In genomic region chr18:5668087-5668715, GRCh38 we compare ENCODE assay signal across 32 cellular contexts.
"Had no signal": no experiment of that assay in that cellular context is flagged by ENCODE, and none has a peak within 500 bp of the region (broad histone marks: within the 10 kb centered on the region; RNA-seq: fewer than 3 reads in every experiment).

No MANE protein-coding gene starts in this region.

- H3K36me3 ChIP-seq: adrenal gland, cardiac muscle cell, esophagus muscularis mucosa, gastrocnemius medialis had no signal

- H3K4me3 ChIP-seq: adrenal gland, body of pancreas, cardiac muscle cell, coronary artery, dorsolateral prefrontal cortex, esophagus muscularis mucosa, gastrocnemius medialis had no signal

- H3K9me3 Mint-ChIP-seq: activated CD4-positive, alpha-beta memory T cell treated with anti-CD3 and anti-CD28 coated beads for 36 hours; activated CD4-positive, alpha-beta T cell treated with anti-CD3 and anti-CD28 coated beads, Interleukin-2, amount 10 ng/mL, durations not matched to agents 24 days and 14 days; activated naive CD4-positive, alpha-beta T cell treated with anti-CD3 and anti-CD28 coated beads for 36 hours; activated naive CD8-positive, alpha-beta T cell treated with anti-CD3 and anti-CD28 coated beads for 36 hours; activated naive CD8-positive, alpha-beta T cell treated with anti-CD3 and anti-CD28 coated beads, Interleukin-2, amount 50 U/mL, for 24 hours; activated T-helper 1 cell treated with anti-CD3 and anti-CD28 coated beads, Interleukin-12 subunit alpha, Interleukin-12 subunit beta, Interleukin-2, Interleukin-4 antibody, amounts not matched to agents 30 ng/mL and 10 ng/mL and 1 ng/mL, durations not matched to agents 14 hours and 24 hours and 36 hours; activated T-helper 2 cell treated with anti-CD3 and anti-CD28 coated beads, Interferon-gamma antibody, Interleukin-2, Interleukin-4, amounts not matched to agents 10 μg/mL and 5 μg/mL and 100 μg/mL, durations not matched to agents 14 hours and 24 hours and 36 hours; dendritic cell treated with granulocyte-macrophage colony-stimulating factor and Interleukin-4, amounts not matched to agents 40 ng/mL and 50 ng/mL, for 4 days had no signal

- H3K27me3 ChIP-seq: adrenal gland, body of pancreas, cardiac muscle cell, esophagus muscularis mucosa, foreskin keratinocyte, gastrocnemius medialis had no signal

- H3K4me1 ChIP-seq: adrenal gland, body of pancreas, esophagus muscularis mucosa, foreskin keratinocyte, gastrocnemius medialis had no signal

- H3K4me1 Mint-ChIP-seq: activated CD4-positive, alpha-beta T cell treated with anti-CD3 and anti-CD28 coated beads for 36 hours; activated CD4-positive, alpha-beta T cell treated with anti-CD3 and anti-CD28 coated beads, Interleukin-2, amount 10 ng/mL, durations not matched to agents 24 days and 14 days; activated CD8-positive, alpha-beta memory T cell treated with anti-CD3 and anti-CD28 coated beads, Interleukin-2, amount 10 ng/mL, durations not matched to agents 7 days and 5 days; activated naive CD4-positive, alpha-beta T cell treated with anti-CD3 and anti-CD28 coated beads, Interleukin-2, amount 50 U/mL, for 24 hours; activated naive CD8-positive, alpha-beta T cell treated with anti-CD3 and anti-CD28 coated beads for 36 hours; activated naive CD8-positive, alpha-beta T cell treated with anti-CD3 and anti-CD28 coated beads, Interleukin-2, amount 50 U/mL, for 24 hours had no signal

- H3K27ac ChIP-seq: adrenal gland, body of pancreas, cardiac muscle cell, coronary artery, dorsolateral prefrontal cortex, esophagus muscularis mucosa, foreskin keratinocyte, gastrocnemius medialis had no signal

- H3K36me3 Mint-ChIP-seq: activated CD4-positive, alpha-beta memory T cell treated with anti-CD3 and anti-CD28 coated beads for 36 hours; activated CD8-positive, alpha-beta memory T cell treated with anti-CD3 and anti-CD28 coated beads, Interleukin-2, amount 10 ng/mL, durations not matched to agents 7 days and 5 days; activated naive CD4-positive, alpha-beta T cell treated with anti-CD3 and anti-CD28 coated beads, Interleukin-2, amount 50 U/mL, for 24 hours; activated naive CD8-positive, alpha-beta T cell treated with anti-CD3 and anti-CD28 coated beads for 36 hours had no signal

- H3K27me3 Mint-ChIP-seq: activated CD4-positive, alpha-beta memory T cell treated with anti-CD3 and anti-CD28 coated beads for 36 hours; activated CD4-positive, alpha-beta T cell treated with anti-CD3 and anti-CD28 coated beads, Interleukin-2, amount 10 ng/mL, durations not matched to agents 24 days and 14 days; activated CD8-positive, alpha-beta memory T cell treated with anti-CD3 and anti-CD28 coated beads, Interleukin-2, amount 10 ng/mL, durations not matched to agents 7 days and 5 days; activated naive CD4-positive, alpha-beta T cell treated with anti-CD3 and anti-CD28 coated beads, Interleukin-2, amount 50 U/mL, for 24 hours; activated naive CD8-positive, alpha-beta T cell treated with anti-CD3 and anti-CD28 coated beads for 36 hours; dendritic cell treated with granulocyte-macrophage colony-stimulating factor and Interleukin-4, amounts not matched to agents 40 ng/mL and 50 ng/mL, for 4 days had no signal

- H3K4me3 Mint-ChIP-seq: activated CD4-positive, alpha-beta memory T cell treated with anti-CD3 and anti-CD28 coated beads for 36 hours; activated CD4-positive, alpha-beta T cell treated with anti-CD3 and anti-CD28 coated beads for 36 hours; activated CD4-positive, alpha-beta T cell treated with anti-CD3 and anti-CD28 coated beads, Interleukin-2, amount 10 ng/mL, durations not matched to agents 24 days and 14 days; activated CD8-positive, alpha-beta memory T cell treated with anti-CD3 and anti-CD28 coated beads, Interleukin-2, amount 10 ng/mL, durations not matched to agents 7 days and 5 days; activated CD8-positive, alpha-beta T cell treated with anti-CD3 and anti-CD28 coated beads, Interleukin-2, amount 10 ng/mL, durations not matched to agents 7 days and 5 days; activated naive CD4-positive, alpha-beta T cell treated with anti-CD3 and anti-CD28 coated beads for 36 hours; activated naive CD4-positive, alpha-beta T cell treated with anti-CD3 and anti-CD28 coated beads, Interleukin-2, amount 50 U/mL, for 24 hours; activated naive CD8-positive, alpha-beta T cell treated with anti-CD3 and anti-CD28 coated beads for 36 hours; activated naive CD8-positive, alpha-beta T cell treated with anti-CD3 and anti-CD28 coated beads, Interleukin-2, amount 50 U/mL, for 24 hours; activated T-helper 1 cell treated with anti-CD3 and anti-CD28 coated beads, Interleukin-12 subunit alpha, Interleukin-12 subunit beta, Interleukin-2, Interleukin-4 antibody, amounts not matched to agents 30 ng/mL and 10 ng/mL and 1 ng/mL, durations not matched to agents 14 hours and 24 hours and 36 hours; dendritic cell treated with granulocyte-macrophage colony-stimulating factor and Interleukin-4, amounts not matched to agents 40 ng/mL and 50 ng/mL, for 4 days had no signal

- ATAC-seq: activated CD4-positive, alpha-beta T cell treated with anti-CD3 and anti-CD28 coated beads for 36 hours; activated CD8-positive, alpha-beta memory T cell treated with anti-CD3 and anti-CD28 coated beads, Interleukin-2, amount 10 ng/mL, durations not matched to agents 7 days and 5 days; activated CD8-positive, alpha-beta T cell treated with anti-CD3 and anti-CD28 coated beads, Interleukin-2, amount 10 ng/mL, durations not matched to agents 7 days and 5 days; activated naive CD8-positive, alpha-beta T cell treated with anti-CD3 and anti-CD28 coated beads, Interleukin-2, amount 50 U/mL, for 24 hours; body of pancreas; foreskin keratinocyte; gastrocnemius medialis had no signal

- H3K9me3 ChIP-seq: adrenal gland, body of pancreas, esophagus muscularis mucosa, gastrocnemius medialis had no signal

- DNase-seq: activated CD4-positive, alpha-beta memory T cell treated with anti-CD3 and anti-CD28 coated beads for 36 hours; activated CD4-positive, alpha-beta T cell treated with anti-CD3 and anti-CD28 coated beads for 36 hours; activated CD4-positive, alpha-beta T cell treated with anti-CD3 and anti-CD28 coated beads, Interleukin-2, amount 10 ng/mL, durations not matched to agents 24 days and 14 days; activated CD4-positive, CD25-positive, alpha-beta regulatory T cell; activated CD4-positive, CD25-positive, alpha-beta regulatory T cell treated with anti-CD3 and anti-CD28 coated beads, Interleukin-2, amount 50 U/mL, for 72 hours; activated CD8-positive, alpha-beta memory T cell treated with anti-CD3 and anti-CD28 coated beads, Interleukin-2, amount 10 ng/mL, durations not matched to agents 7 days and 5 days; activated CD8-positive, alpha-beta memory T cell treated with anti-CD3 and anti-CD28 coated beads, Interleukin-2, amount 50 U/mL, for 4 hours; activated CD8-positive, alpha-beta T cell treated with anti-CD3 and anti-CD28 coated beads, Interleukin-2, amount 10 ng/mL, durations not matched to agents 7 days and 5 days; activated effector memory CD4-positive, alpha-beta T cell treated with anti-CD3 and anti-CD28 coated beads, Interleukin-2, amount 50 U/mL, for 16 hours; activated naive CD4-positive, alpha-beta T cell treated with anti-CD3 and anti-CD28 coated beads for 36 hours; activated naive CD8-positive, alpha-beta T cell treated with anti-CD3 and anti-CD28 coated beads for 36 hours; activated naive CD8-positive, alpha-beta T cell treated with anti-CD3 and anti-CD28 coated beads, Interleukin-2, amount 50 U/mL, for 24 hours; activated T-cell treated with anti-CD3 and anti-CD28 coated beads, Interleukin-2, amount 50 U/mL, for 1 hour; activated T-cell treated with anti-CD3 and anti-CD28 coated beads, Interleukin-2, amount 50 U/mL, for 48 hours; adrenal gland; amygdala; aorta; body of pancreas; central memory CD4-positive, alpha-beta T cell; dorsolateral prefrontal cortex; effector memory CD4-positive, alpha-beta T cell; erythroblast; foreskin keratinocyte; gastrocnemius medialis; T-helper 2 cell had no signal

- H3K27ac Mint-ChIP-seq: activated CD4-positive, alpha-beta memory T cell treated with anti-CD3 and anti-CD28 coated beads for 36 hours; activated CD4-positive, alpha-beta T cell treated with anti-CD3 and anti-CD28 coated beads for 36 hours; activated CD4-positive, alpha-beta T cell treated with anti-CD3 and anti-CD28 coated beads, Interleukin-2, amount 10 ng/mL, durations not matched to agents 24 days and 14 days; activated CD8-positive, alpha-beta memory T cell treated with anti-CD3 and anti-CD28 coated beads, Interleukin-2, amount 10 ng/mL, durations not matched to agents 7 days and 5 days; activated CD8-positive, alpha-beta T cell treated with anti-CD3 and anti-CD28 coated beads, Interleukin-2, amount 10 ng/mL, durations not matched to agents 7 days and 5 days; activated naive CD4-positive, alpha-beta T cell treated with anti-CD3 and anti-CD28 coated beads for 36 hours; activated naive CD4-positive, alpha-beta T cell treated with anti-CD3 and anti-CD28 coated beads, Interleukin-2, amount 50 U/mL, for 24 hours; activated naive CD8-positive, alpha-beta T cell treated with anti-CD3 and anti-CD28 coated beads for 36 hours; activated naive CD8-positive, alpha-beta T cell treated with anti-CD3 and anti-CD28 coated beads, Interleukin-2, amount 50 U/mL, for 24 hours; activated T-helper 1 cell treated with anti-CD3 and anti-CD28 coated beads, Interleukin-12 subunit alpha, Interleukin-12 subunit beta, Interleukin-2, Interleukin-4 antibody, amounts not matched to agents 30 ng/mL and 10 ng/mL and 1 ng/mL, durations not matched to agents 14 hours and 24 hours and 36 hours; activated T-helper 2 cell treated with anti-CD3 and anti-CD28 coated beads, Interferon-gamma antibody, Interleukin-2, Interleukin-4, amounts not matched to agents 10 μg/mL and 5 μg/mL and 100 μg/mL, durations not matched to agents 14 hours and 24 hours and 36 hours; dendritic cell treated with granulocyte-macrophage colony-stimulating factor and Interleukin-4, amounts not matched to agents 40 ng/mL and 50 ng/mL, for 4 days had no signal
